In genomic region chr17:9052921-9053320, GRCh38 we compare ENCODE assay signal across 3 cellular contexts.
TF ChIP-seq lines count a peak whose summit lies in the region.

No MANE protein-coding gene starts in this region.

TF ChIP-seq in liver, 16 proteins besides CTCF, POLR2A, EP300 and RAD21:
- TF ChIP-seq GABPA (IDR thresholded peaks at IDR 0.05 in 1 of 2, conservative IDR thresholded peaks at IDR 0.05 in 1 of 2) (no peak), MAX (IDR thresholded peaks at IDR 0.05) (peak; percentile 56), HNF4G (IDR thresholded peaks at IDR 0.05) (no peak), JUND (IDR thresholded peaks at IDR 0.05) (peak in 1 of 2 donors; percentile 50), EGR1 (IDR thresholded peaks at IDR 0.05; ENCODE audit: low read depth in 2 of 2) (peak in 1 of 2 donors; percentile 12), YY1 (IDR thresholded peaks at IDR 0.05) (peak; percentile 24), NR2F2 (IDR thresholded peaks at IDR 0.05) (no peak), ATF3 (IDR thresholded peaks at IDR 0.05) (no peak), FOXA1 (IDR thresholded peaks at IDR 0.05) (peak; percentile 62), FOXA2 (IDR thresholded peaks at IDR 0.05) (peak; percentile 75), TAF1 (conservative IDR thresholded peaks at IDR 0.05) (no peak), HNF4A (conservative IDR thresholded peaks at IDR 0.05) (peak; percentile 37 to 66), REST (IDR thresholded peaks at IDR 0.05) (peak; percentile 35), SP1 (IDR thresholded peaks at IDR 0.05) (peak; percentile 42), ZBTB33 (IDR thresholded peaks at IDR 0.05) (no peak), RXRA (IDR thresholded peaks at IDR 0.05) (peak; percentile 2 to 78)
TF ChIP-seq in liver: peak in this region for 10.

TF ChIP-seq in HepG2, 621 proteins besides CTCF, POLR2A, EP300 and RAD21:
- TF ChIP-seq GPBP1L1 (CRISPR knock-in tag; IDR thresholded peaks at IDR 0.05) (no peak), MYPOP (CRISPR knock-in tag; IDR thresholded peaks at IDR 0.05) (no peak), ZNF232 (CRISPR knock-in tag; IDR thresholded peaks at IDR 0.05; ENCODE audit: borderline replicate concordance) (no peak), ZBTB37 (CRISPR knock-in tag; IDR thresholded peaks at IDR 0.05) (no peak), ZNF556 (CRISPR knock-in tag; IDR thresholded peaks at IDR 0.05; ENCODE audit: borderline replicate concordance) (no peak), ZFX (CRISPR knock-in tag; IDR thresholded peaks at IDR 0.05; ENCODE audit: low read depth) (no peak), ZNF749 (CRISPR knock-in tag; IDR thresholded peaks at IDR 0.05; ENCODE audit: borderline replicate concordance) (no peak), SRY (CRISPR knock-in tag; IDR thresholded peaks at IDR 0.05) (no peak), AHR (CRISPR knock-in tag; IDR thresholded peaks at IDR 0.05) (no peak), PHF21A (CRISPR knock-in tag; IDR thresholded peaks at IDR 0.05) (no peak), GABPB1 (CRISPR knock-in tag; IDR thresholded peaks at IDR 0.05) (no peak), SP5 (CRISPR knock-in tag; IDR thresholded peaks at IDR 0.05; ENCODE audit: borderline replicate concordance, low read depth) (no peak), ZC3H4 (CRISPR knock-in tag; IDR thresholded peaks at IDR 0.05; ENCODE audit: borderline replicate concordance) (no peak), ISX (CRISPR knock-in tag; conservative IDR thresholded peaks at IDR 0.05) (no peak), REL (CRISPR knock-in tag; conservative IDR thresholded peaks at IDR 0.05) (no peak), MED13 (CRISPR knock-in tag; IDR thresholded peaks at IDR 0.05) (no peak), SYNCRIP (IDR thresholded peaks at IDR 0.05; ENCODE audit: insufficient read depth, low read depth, low read length) (no peak), FUBP1 (CRISPR knock-in tag; IDR thresholded peaks at IDR 0.05; ENCODE audit: borderline replicate concordance) (no peak)

TF ChIP-seq in H1, 55 proteins besides CTCF, POLR2A, EP300 and RAD21:
- no peak for TF ChIP-seq CHD1 (IDR thresholded peaks at IDR 0.05; ENCODE audit: low read depth, low read length)
- no peak for TF ChIP-seq HDAC2 (IDR thresholded peaks at IDR 0.05; ENCODE audit: borderline replicate concordance in 1 of 2, low read depth in 2 of 2, low read length in 2 of 2)
- TF ChIP-seq USF2 (IDR thresholded peaks at IDR 0.05; ENCODE audit: low read length), result no peak
- TF ChIP-seq NRF1 (IDR thresholded peaks at IDR 0.05; ENCODE audit: low read depth, low read length), result no peak
- no peak for TF ChIP-seq FOSL1 (IDR thresholded peaks at IDR 0.05; ENCODE audit: insufficient read depth, low read depth, low read length)
- TF ChIP-seq TCF12 (IDR thresholded peaks at IDR 0.05; ENCODE audit: low read depth, low read length), result no peak
- TF ChIP-seq GTF2F1 (IDR thresholded peaks at IDR 0.05; ENCODE audit: borderline replicate concordance, low read depth, low read length), result no peak
- no peak for TF ChIP-seq BACH1 (IDR thresholded peaks at IDR 0.05; ENCODE audit: low read length)
- TF ChIP-seq SRF (IDR thresholded peaks at IDR 0.05; ENCODE audit: low read depth, low read length), result no peak
- no peak for TF ChIP-seq RNF2 (IDR thresholded peaks at IDR 0.05; ENCODE audit: borderline replicate concordance, low read depth, low read length, missing control alignments, poor library complexity, severe bottlenecking)
- no peak for TF ChIP-seq KDM1A (IDR thresholded peaks at IDR 0.05; ENCODE audit: borderline replicate concordance, low read length)
- TF ChIP-seq TAF7 (optimal IDR thresholded peaks at IDR 0.05; ENCODE audit: borderline replicate concordance, low read depth, low read length), result no peak
- no peak for TF ChIP-seq MAX (IDR thresholded peaks at IDR 0.05)
- TF ChIP-seq ZNF274 (IDR thresholded peaks at IDR 0.05; ENCODE audit: borderline replicate concordance, extremely low read depth, low read length), result no peak
- no peak for TF ChIP-seq KDM4A (IDR thresholded peaks at IDR 0.05; ENCODE audit: low read depth, low read length, severe bottlenecking)
- no peak for TF ChIP-seq JUN (IDR thresholded peaks at IDR 0.05; ENCODE audit: low read depth, low read length)
- no peak for TF ChIP-seq CEBPB (IDR thresholded peaks at IDR 0.05; ENCODE audit: low read depth, low read length)
- no peak for TF ChIP-seq E2F6 (IDR thresholded peaks at IDR 0.05)
- no peak for TF ChIP-seq SIX5 (IDR thresholded peaks at IDR 0.05; ENCODE audit: low read depth, low read length)
- no peak for TF ChIP-seq MAFK (IDR thresholded peaks at IDR 0.05; ENCODE audit: low read depth, low read length)
